ENCODE assay signal across 12 cellular contexts in the genomic region with DNA sequence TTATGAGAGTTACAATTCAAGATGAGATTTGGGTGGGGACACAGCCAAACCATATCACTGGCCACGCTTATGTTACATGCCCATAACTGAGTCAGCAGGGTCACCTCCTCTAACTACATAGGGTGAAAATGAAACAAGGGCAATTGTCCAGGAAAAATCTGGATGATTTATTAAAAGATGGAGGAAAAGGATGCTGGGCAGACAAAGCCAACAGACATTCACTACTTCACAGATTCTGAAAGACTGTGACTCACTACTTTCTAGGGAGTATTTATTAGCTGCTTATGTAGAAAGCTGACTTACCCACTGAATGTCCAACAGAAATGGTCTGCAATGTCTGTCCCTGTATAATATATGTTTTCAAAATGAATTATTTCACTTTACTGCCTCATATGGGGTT.
DNase-seq lines count a peak whose midpoint lies in the region; ATAC-seq, FAIRE-seq and TF ChIP-seq lines count a peak whose summit lies in the region.
"Had no signal": no experiment of that assay in that cellular context is flagged by ENCODE, and none has a peak within 500 bp of the region (broad histone marks: within the 10 kb centered on the region; RNA-seq: fewer than 3 reads in every experiment).

No MANE protein-coding gene starts in this region.

- FAIRE-seq in HepG2 (lab: Jason Lieb, UNC) = no peak
- FAIRE-seq: K562 had no signal

- TF ChIP-seq POLR2A in right lobe of liver (IDR thresholded peaks at IDR 0.05) (no peak), HepG2 (IDR thresholded peaks at IDR 0.05; ENCODE audit: insufficient read depth in 1 of 2, low read depth in 2 of 2, low read length in 2 of 2) (no peak)

- WGBS in right lobe of liver (ENCODE audit: insufficient coverage, low coverage, low lambda C conversion rate, missing lambda C conversion rate) = 100% methylated on average over 1 of the region's 1 CpG
- 87% methylated on average over 1 of the region's 1 CpG for WGBS in HepG2 (ENCODE audit: low lambda C conversion rate)
- WGBS in esophagus, 2 donors = 35 to 38% methylated on average over 1 of the region's 1 CpG
- 5 to 9% methylated on average over 1 of the region's 1 CpG for WGBS in aorta, 2 donors

- peak overlapping the region in 2 of 3 donors; percentile 85 to 92 for H3K27ac ChIP-seq in right lobe of liver
- H3K27ac ChIP-seq in HepG2 (ENCODE audit: extremely low read length, insufficient read depth, low read length) = no peak overlapping the region
- H3K27ac ChIP-seq in esophagus (ENCODE audit: low read depth in 2 of 2, low read length in 1 of 2) = peak overlapping the region; percentile 9 to 81
- peak overlapping the region; percentile 90 to 99 for H3K27ac ChIP-seq in aorta (ENCODE audit: low read depth in 1 of 2, low read length in 2 of 2)

- H3K79me2 ChIP-seq in HepG2 (ENCODE audit: insufficient read depth, low read length) = peaks cover 7% of the 10 kb centered on the region

- peaks cover 3 to 50% (median 4%) of the 10 kb centered on the region in 4 donors for H3K4me1 ChIP-seq in right lobe of liver
- H3K4me1 ChIP-seq in HepG2 (ENCODE audit: insufficient read depth, low read length) = peaks cover 44% of the 10 kb centered on the region
- H3K4me1 ChIP-seq in esophagus (ENCODE audit: control insufficient read depth in 2 of 2, insufficient read depth in 2 of 2, low read length in 1 of 2) = peaks cover 0 to 6% of the 10 kb centered on the region in 2 donors
- peaks cover 17 to 22% of the 10 kb centered on the region in 2 donors for H3K4me1 ChIP-seq in aorta (ENCODE audit: control insufficient read depth in 1 of 2, insufficient read depth in 2 of 2, low read length in 2 of 2)

- H3K9ac ChIP-seq in HepG2 (ENCODE audit: insufficient read depth, low read depth, low read length) = no peak overlapping the region

- ATAC-seq in right lobe of liver (no peak), HepG2 (no peak), aorta (ENCODE audit: low FRiP score) (peak; percentile 67)
- ATAC-seq: K562 had no signal

- H2AFZ ChIP-seq in HepG2 (ENCODE audit: low read length) = no peak overlapping the region

- peaks cover 52% of the 10 kb centered on the region for H3K4me1 Mint-ChIP-seq in nephron
- H3K4me1 Mint-ChIP-seq: memory B cell had no signal

- no peak overlapping the region for H3K4me2 ChIP-seq in HepG2 (ENCODE audit: low read depth, low read length)

- no peaks in the 10 kb centered on the region for H3K27me3 ChIP-seq in right lobe of liver
- H3K27me3 ChIP-seq in HepG2 (ENCODE audit: control insufficient read depth in 1 of 2, insufficient read depth in 2 of 2, low read length in 2 of 2) = no peaks in the 10 kb centered on the region
- H3K27me3 ChIP-seq in esophagus (ENCODE audit: control insufficient read depth in 1 of 2, insufficient read depth in 2 of 2, low read length in 2 of 2) = no peaks in the 10 kb centered on the region
- H3K27me3 ChIP-seq in aorta (ENCODE audit: control insufficient read depth in 1 of 2, insufficient read depth in 2 of 2, low read length in 1 of 2) = no peaks in the 10 kb centered on the region

- peaks cover 3% of the 10 kb centered on the region for H3K27me3 Mint-ChIP-seq in nephron (ENCODE audit: low read depth)

- CTCF ChIA-PET in HepG2 (lab: Yijun Ruan, JAX; ENCODE audit: low intra/inter-chr PET ratio, low total read pairs) = no interaction called here

- no peak for TF ChIP-seq CTCF in right lobe of liver (IDR thresholded peaks at IDR 0.05)
- no peak for TF ChIP-seq CTCF in HepG2 (CRISPR knock-in tag; IDR thresholded peaks at IDR 0.05)
- TF ChIP-seq CTCF in nephron (IDR thresholded peaks at IDR 0.05; ENCODE audit: unreplicated experiment in 3 of 3) = no peak

- H3K4me3 Mint-ChIP-seq in nephron = peak overlapping the region in 1 of 3 experiments; percentile 30
- H3K4me3 Mint-ChIP-seq: memory B cell had no signal

- peak overlapping the region; percentile 95 to 100 (median 98) for H3K27ac Mint-ChIP-seq in nephron
- H3K27ac Mint-ChIP-seq: memory B cell had no signal

- in situ Hi-C loops in HepG2 (cut with HindIII; ENCODE audit: extremely low pct_ligation_motif_present, low pct_unique_long_range_greater_than_20kb) = no loop called here

- DNase-seq in right lobe of liver = no peak
- no peak for DNase-seq in HepG2 (ENCODE audit: low spot score)
- DNase-seq in aorta = no peak
- no peak for DNase-seq in GM19240 (ENCODE audit: insufficient read length, low spot score)
- no peak for DNase-seq in A172 (ENCODE audit: low spot score)
- no peak for DNase-seq in NCI-H1694 (lab: John Stamatoyannopoulos, UW)
- DNase-seq: NCI-H526 treated with DMSO at 0.1 percent for 48 hours, T-helper 9 cell had no signal

- H3K4me3 ChIP-seq in right lobe of liver = no peak overlapping the region
- no peak overlapping the region for H3K4me3 ChIP-seq in HepG2 (replicated peaks in 1 of 3; ENCODE audit: insufficient read depth in 1 of 3, low read depth in 2 of 3, low read length in 3 of 3)
- no peak overlapping the region for H3K4me3 ChIP-seq in esophagus (ENCODE audit: low read depth in 1 of 2, low read length in 2 of 2)
- H3K4me3 ChIP-seq in aorta (ENCODE audit: low read length in 2 of 2) = no peak overlapping the region
- H3K4me3 ChIP-seq: K562 had no signal

- intact Hi-C loops in right lobe of liver (cut with DNase I) = no loop called here
- intact Hi-C loops in HepG2 (cut with micrococcal nuclease; ENCODE audit: unreplicated experiment) = no loop called here
- intact Hi-C loops in aorta (cut with DNase I) = loop anchor here in 1 of 2 donors (5.0 kb wide), 1 partner anchor 65 kb away; no protein-coding TSS in a partner anchor

- H3K36me3 ChIP-seq in right lobe of liver = no peaks in the 10 kb centered on the region
- peaks cover 1 to 8% of the 10 kb centered on the region in 2 experiments; a peak in 3 of 5 replicates for H3K36me3 ChIP-seq in HepG2 (replicated peaks in 1 of 2; ENCODE audit: control insufficient read depth in 1 of 2, insufficient read depth in 2 of 2, low read length in 2 of 2)
- H3K36me3 ChIP-seq in esophagus (ENCODE audit: control insufficient read depth in 2 of 2, insufficient read depth in 2 of 2, low read length in 1 of 2) = no peaks in the 10 kb centered on the region
- H3K36me3 ChIP-seq in aorta (ENCODE audit: control insufficient read depth in 1 of 2, insufficient read depth in 2 of 2, low read length in 1 of 2) = no peaks in the 10 kb centered on the region

- no peak for TF ChIP-seq RAD21 in HepG2 (CRISPR knock-in tag; IDR thresholded peaks at IDR 0.05)

- BruUV-seq in HepG2 (replicated peaks; lab: Mats Ljungman, UMichigan) = no TSS peak

- H3K9me3 ChIP-seq in right lobe of liver (no peaks in the 10 kb centered on the region), HepG2 (ENCODE audit: low read length) (no peaks in the 10 kb centered on the region), esophagus (ENCODE audit: control insufficient read depth in 2 of 2, insufficient read depth in 1 of 2, low read depth in 1 of 2, low read length in 1 of 2) (no peaks in the 10 kb centered on the region), aorta (ENCODE audit: control insufficient read depth, low read length) (no peaks in the 10 kb centered on the region)

- H4K20me1 ChIP-seq in HepG2 (ENCODE audit: insufficient read depth, low read length) = no peaks in the 10 kb centered on the region

- POLR2A ChIA-PET in HepG2 (lab: Yijun Ruan, JAX) = no interaction called here

- peaks cover 10% of the 10 kb centered on the region for H3K9me3 Mint-ChIP-seq in nephron

- H3K36me3 Mint-ChIP-seq in nephron (ENCODE audit: low read depth) = peaks cover 37% of the 10 kb centered on the region
- H3K36me3 Mint-ChIP-seq: memory B cell had no signal

- TF ChIP-seq EP300 in HepG2 (IDR thresholded peaks at IDR 0.05; ENCODE audit: low read depth in 2 of 2, low read length in 2 of 2) (no peak), HepG2 (CRISPR knock-in tag; IDR thresholded peaks at IDR 0.05; ENCODE audit: borderline replicate concordance) (no peak)

TF ChIP-seq in HepG2, 621 proteins besides CTCF, POLR2A, EP300 and RAD21 (continues in another document):
- TF ChIP-seq TCF7L2 (IDR thresholded peaks at IDR 0.05; ENCODE audit: low read depth, low read length) (no peak), RFX3 (CRISPR knock-in tag; IDR thresholded peaks at IDR 0.05) (no peak), ZNF570 (CRISPR knock-in tag; IDR thresholded peaks at IDR 0.05; ENCODE audit: borderline replicate concordance) (no peak), MXD1 (CRISPR knock-in tag; IDR thresholded peaks at IDR 0.05) (no peak), ZNF83 (CRISPR knock-in tag; IDR thresholded peaks at IDR 0.05; ENCODE audit: borderline replicate concordance) (no peak), SETDB1 (CRISPR knock-in tag; IDR thresholded peaks at IDR 0.05; ENCODE audit: borderline replicate concordance) (no peak), ZFP62 (CRISPR knock-in tag; IDR thresholded peaks at IDR 0.05) (no peak), ZNF770 (CRISPR knock-in tag; IDR thresholded peaks at IDR 0.05) (no peak), SMAD3 (CRISPR knock-in tag; IDR thresholded peaks at IDR 0.05) (no peak)
- TF ChIP-seq, protein P1, sequence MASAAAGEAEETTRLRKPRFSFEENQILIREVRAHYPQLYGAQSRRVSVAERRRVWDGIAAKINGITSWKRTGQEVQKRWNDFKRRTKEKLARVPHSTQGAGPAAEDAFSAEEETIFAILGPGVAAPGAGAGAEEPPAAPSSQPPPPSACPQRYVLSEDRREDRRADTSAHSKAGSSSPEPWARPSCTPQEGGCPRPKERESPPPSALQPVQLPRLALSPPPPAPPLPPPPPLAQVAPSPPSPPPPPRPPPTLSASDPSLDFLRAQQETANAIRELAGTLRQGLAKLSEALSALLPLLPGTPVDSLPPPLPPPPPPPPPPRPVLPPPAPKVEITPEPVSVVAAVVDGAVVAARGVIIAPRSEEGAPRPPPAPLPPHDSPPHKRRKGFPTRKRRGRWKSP (CRISPR knock-in tag; IDR thresholded peaks at IDR 0.05) = no peak
